In the genomic region with DNA sequence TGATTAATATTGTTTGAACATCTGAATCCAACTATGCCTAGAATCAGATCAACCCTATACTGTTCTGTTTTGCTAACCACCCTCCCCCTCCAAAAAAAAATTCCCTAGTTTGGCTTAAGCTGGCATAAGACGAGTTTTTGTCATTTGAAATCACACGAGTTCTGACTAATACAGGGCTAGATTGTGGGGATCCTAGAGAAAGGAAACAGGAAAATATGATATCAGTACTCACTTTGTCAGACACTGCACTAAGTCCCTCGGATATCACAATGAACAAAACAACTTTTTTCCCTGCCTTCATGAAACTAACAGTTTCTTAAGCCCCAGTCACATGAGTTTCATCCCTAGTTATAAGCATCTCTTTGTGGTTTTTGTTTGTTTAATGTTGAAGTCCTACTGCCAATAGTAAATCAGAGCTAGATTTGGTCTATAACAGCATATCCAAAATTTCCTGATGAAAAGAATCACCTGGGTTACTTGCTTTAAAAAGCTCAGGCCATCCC, we compare ENCODE assay signal across 23 cellular contexts.
A peak's percentile ranks its signal among the peaks of the same experiment; 100 is the strongest.
DNase-seq lines count a peak whose midpoint lies in the region; ATAC-seq, FAIRE-seq and TF ChIP-seq lines count a peak whose summit lies in the region.
"Had no signal": no experiment of that assay in that cellular context is flagged by ENCODE, and none has a peak within 500 bp of the region (broad histone marks: within the 10 kb centered on the region; RNA-seq: fewer than 3 reads in every experiment).

No MANE protein-coding gene starts in this region.

- H3K4me1 ChIP-seq in astrocyte (ENCODE audit: insufficient read depth, low read length) = no peaks in the 10 kb centered on the region
- H3K4me1 ChIP-seq in hepatocyte (ENCODE audit: insufficient read depth) = no peaks in the 10 kb centered on the region
- no peaks in the 10 kb centered on the region for H3K4me1 ChIP-seq in left ventricle myocardium inferior

- TF ChIP-seq CTCF in astrocyte (IDR thresholded peaks at IDR 0.05; ENCODE audit: insufficient read depth, low read depth, low read length) (no peak), hepatocyte (IDR thresholded peaks at IDR 0.05; ENCODE audit: poor library complexity) (no peak), left ventricle myocardium inferior (IDR thresholded peaks at IDR 0.05; ENCODE audit: borderline replicate concordance) (no peak)

- H3K4me2 ChIP-seq in astrocyte (ENCODE audit: low read length) (no peak overlapping the region), hepatocyte (no peak overlapping the region)

- H4K20me1 ChIP-seq in astrocyte (ENCODE audit: insufficient read depth, low read length) (no peaks in the 10 kb centered on the region), hepatocyte (ENCODE audit: insufficient read depth, poor library complexity, severe bottlenecking) (no peaks in the 10 kb centered on the region)
- H4K20me1 ChIP-seq: BLaER1 treated with 17β-estradiol and CSF1 and Interleukin-3, amounts not matched to agents 10 nM and 100 nM had no signal

- H3K4me1 Mint-ChIP-seq in astrocyte (ENCODE audit: low read depth, unreplicated experiment) = peaks cover 8% of the 10 kb centered on the region
- H3K4me1 Mint-ChIP-seq: CD4-positive, alpha-beta memory T cell had no signal

- H2AFZ ChIP-seq in astrocyte (ENCODE audit: low read depth, low read length) (peak overlapping the region; percentile 39), hepatocyte (no peak overlapping the region)
- H2AFZ ChIP-seq: GM23248 had no signal

- H3K36me3 ChIP-seq in astrocyte (ENCODE audit: insufficient read depth, low read length) (no peaks in the 10 kb centered on the region), hepatocyte (replicated peaks; ENCODE audit: insufficient read depth, low read depth) (no peaks in the 10 kb centered on the region), left ventricle myocardium inferior (no peaks in the 10 kb centered on the region)
- H3K36me3 ChIP-seq: BLaER1 treated with 17β-estradiol and CSF1 and Interleukin-3, amounts not matched to agents 10 nM and 100 nM had no signal

- H3K9me3 Mint-ChIP-seq in astrocyte (ENCODE audit: unreplicated experiment) = no peaks in the 10 kb centered on the region

- H3K9ac ChIP-seq in astrocyte (ENCODE audit: low read length) = no peak overlapping the region
- H3K9ac ChIP-seq: BLaER1 treated with 17β-estradiol and CSF1 and Interleukin-3, amounts not matched to agents 10 nM and 100 nM; GM23248 had no signal

- WGBS in hepatocyte (ENCODE audit: low lambda C conversion rate, missing lambda C conversion rate) = 73% methylated on average over 3 of the region's 3 CpGs

- no peak overlapping the region for H3K27ac Mint-ChIP-seq in astrocyte (ENCODE audit: unreplicated experiment)
- H3K27ac Mint-ChIP-seq: CD4-positive, alpha-beta memory T cell had no signal

- no peak overlapping the region for H3K4me3 Mint-ChIP-seq in astrocyte (ENCODE audit: unreplicated experiment)
- H3K4me3 Mint-ChIP-seq: CD4-positive, alpha-beta memory T cell had no signal

- ATAC-seq in GM18498 (IDR thresholded peaks at IDR 0.05; ENCODE audit: unreplicated experiment) = peak; percentile 37
- no peak for ATAC-seq in GM21529 (IDR thresholded peaks at IDR 0.05; ENCODE audit: unreplicated experiment)
- ATAC-seq: HepG2 had no signal

- H3K27me3 ChIP-seq in astrocyte (ENCODE audit: insufficient read depth, low read length) (no peaks in the 10 kb centered on the region), hepatocyte (no peaks in the 10 kb centered on the region), left ventricle myocardium inferior (ENCODE audit: low read depth) (no peaks in the 10 kb centered on the region)
- H3K27me3 ChIP-seq: BLaER1 treated with 17β-estradiol and CSF1 and Interleukin-3, amounts not matched to agents 10 nM and 100 nM had no signal

- H3K9me2 ChIP-seq in hepatocyte (replicated peaks; ENCODE audit: insufficient read depth) = no peaks in the 10 kb centered on the region

- no peak overlapping the region for H3K4me3 ChIP-seq in astrocyte (ENCODE audit: insufficient read depth, low read depth, low read length)
- no peak overlapping the region for H3K4me3 ChIP-seq in hepatocyte
- no peak overlapping the region for H3K4me3 ChIP-seq in left ventricle myocardium inferior
- H3K4me3 ChIP-seq: BLaER1 treated with 17β-estradiol and CSF1 and Interleukin-3, amounts not matched to agents 10 nM and 100 nM; GM23248 had no signal

- FAIRE-seq in astrocyte (lab: Jason Lieb, UNC) = no peak
- FAIRE-seq: GM12892, HepG2 had no signal

- H3K9me3 ChIP-seq in astrocyte (ENCODE audit: insufficient read depth, low read depth, low read length) (no peaks in the 10 kb centered on the region), hepatocyte (ENCODE audit: low read depth) (peaks cover 5% of the 10 kb centered on the region), left ventricle myocardium inferior (replicated peaks) (peaks cover 17% of the 10 kb centered on the region)

- intact Hi-C loops in left ventricle myocardium inferior (cut with micrococcal nuclease) = no loop called here

- no peak overlapping the region for H3K27ac ChIP-seq in astrocyte (ENCODE audit: low read depth, low read length)
- H3K27ac ChIP-seq in hepatocyte = no peak overlapping the region
- H3K27ac ChIP-seq in left ventricle myocardium inferior (replicated peaks) = no peak overlapping the region
- H3K27ac ChIP-seq: BLaER1 treated with 17β-estradiol and CSF1 and Interleukin-3, amounts not matched to agents 10 nM and 100 nM; GM23248 had no signal

- H3K36me3 Mint-ChIP-seq in astrocyte (ENCODE audit: low read depth, unreplicated experiment) = no peaks in the 10 kb centered on the region
- H3K36me3 Mint-ChIP-seq: CD4-positive, alpha-beta memory T cell had no signal

- no peaks in the 10 kb centered on the region for H3K27me3 Mint-ChIP-seq in astrocyte (ENCODE audit: low read depth, unreplicated experiment)

- no peaks in the 10 kb centered on the region for H3K79me2 ChIP-seq in astrocyte (ENCODE audit: insufficient read depth, low read length)
- no peaks in the 10 kb centered on the region for H3K79me2 ChIP-seq in hepatocyte

- DNase-seq in HT1080 (ENCODE audit: low read depth) (peak; percentile 6), astrocyte (ENCODE audit: low read depth) (no peak), foreskin melanocyte (peak; percentile 99), hepatocyte (ENCODE audit: low spot score) (no peak), DMS114 treated with DMSO at 0.1 percent for 48 hours (lab: John Stamatoyannopoulos, UW; ENCODE audit: unreplicated experiment) (no peak), left ventricle myocardium inferior (no peak)
- DNase-seq: 8988T; CD4-positive, alpha-beta memory T cell; DMS153; GM23248; KBM-7; NCI-H1105; NCI-H1694; NCI-H2081 treated with DMSO at 0.1 percent for 48 hours; NCI-H2171 treated with DMSO at 0.1 percent for 48 hours; NCI-H526; OCI-M1; Right ventricle myocardium superior had no signal

Comparison
In these comparisons a context has a peak if more than half of its experiments do, and no peak if none do; other contexts are left out.
1. DNase-seq: peak in HT1080 (single experiment) and foreskin melanocyte (single experiment); none in astrocyte (single experiment), hepatocyte (single experiment), DMS114 treated with DMSO at 0.1 percent for 48 hours (single experiment) and left ventricle myocardium inferior (single experiment).